In genomic region chr2:236127010-236127409, GRCh38 we compare ENCODE assay signal across 33 cellular contexts. TPM values are rescaled to one million over a fixed set of nuclear protein-coding genes. Genes with fewer than 3 reads are reported as not detected.
"Had no signal": no experiment of that assay in that cellular context is flagged by ENCODE, and none has a peak within 500 bp of the region (broad histone marks: within the 10 kb centered on the region; RNA-seq: fewer than 3 reads in every experiment).

No MANE protein-coding gene starts in this region.

- H3K27me3 ChIP-seq: MG63, SJCRH30 had no signal

- DNase-seq: activated CD4-positive, alpha-beta memory T cell treated with anti-CD3 and anti-CD28 coated beads for 36 hours; activated CD4-positive, alpha-beta T cell treated with anti-CD3 and anti-CD28 coated beads for 36 hours; activated CD4-positive, alpha-beta T cell treated with anti-CD3 and anti-CD28 coated beads, Interleukin-2, amount 50 U/mL, for 1 hour; activated CD8-positive, alpha-beta memory T cell treated with anti-CD3 and anti-CD28 coated beads, Interleukin-2, amount 50 U/mL, for 4 hours; activated gamma-delta T cell treated with Interleukin-2 at 50 U/mL for 16 hours; activated naive CD4-positive, alpha-beta T cell treated with anti-CD3 and anti-CD28 coated beads for 36 hours; activated naive CD8-positive, alpha-beta T cell treated with anti-CD3 and anti-CD28 coated beads, Interleukin-2, amount 50 U/mL, for 24 hours; activated T-cell treated with anti-CD3 and anti-CD28 coated beads for 4 hours; activated T-cell treated with anti-CD3 and anti-CD28 coated beads, Interleukin-2, amount 50 U/mL, for 4 hours; anterior cingulate cortex; caudate nucleus; Kasumi-1; KG1; MG63; NCI-H1048; NCI-H1436 treated with DMSO at 0.1 percent for 48 hours; NCI-H1694 treated with DMSO at 0.1 percent for 48 hours; NCI-H2029; NCI-H345; NCI-H510A; NCI-H526; NCI-H748 treated with DMSO at 0.1 percent for 48 hours; NK-92 treated with Interleukin-12 subunit alpha and Interleukin-12 subunit beta, amount 100 ng/mL, for 24 hours; SHP77; SJCRH30; T1000; WERI-Rb-1 had no signal

- H3K9me3 Mint-ChIP-seq: activated CD4-positive, alpha-beta memory T cell treated with anti-CD3 and anti-CD28 coated beads for 36 hours; activated naive CD4-positive, alpha-beta T cell treated with anti-CD3 and anti-CD28 coated beads for 36 hours; activated naive CD8-positive, alpha-beta T cell treated with anti-CD3 and anti-CD28 coated beads, Interleukin-2, amount 50 U/mL, for 24 hours; activated T-cell treated with anti-CD3 and anti-CD28 coated beads, Interleukin-2, amount 50 U/mL, for 4 hours; brain had no signal

- H3K27me3 Mint-ChIP-seq: activated CD4-positive, alpha-beta memory T cell treated with anti-CD3 and anti-CD28 coated beads for 36 hours; activated naive CD8-positive, alpha-beta T cell; activated naive CD8-positive, alpha-beta T cell treated with anti-CD3 and anti-CD28 coated beads, Interleukin-2, amount 50 U/mL, for 24 hours had no signal

- H3K27ac Mint-ChIP-seq: activated CD4-positive, alpha-beta memory T cell treated with anti-CD3 and anti-CD28 coated beads for 36 hours; activated CD4-positive, alpha-beta T cell treated with anti-CD3 and anti-CD28 coated beads for 36 hours; activated naive CD4-positive, alpha-beta T cell treated with anti-CD3 and anti-CD28 coated beads for 36 hours; activated naive CD8-positive, alpha-beta T cell; activated naive CD8-positive, alpha-beta T cell treated with anti-CD3 and anti-CD28 coated beads, Interleukin-2, amount 50 U/mL, for 24 hours had no signal

- H3K36me3 Mint-ChIP-seq: activated CD4-positive, alpha-beta memory T cell treated with anti-CD3 and anti-CD28 coated beads for 36 hours; activated naive CD8-positive, alpha-beta T cell had no signal

- H3K4me3 Mint-ChIP-seq: activated CD4-positive, alpha-beta memory T cell treated with anti-CD3 and anti-CD28 coated beads for 36 hours; activated CD4-positive, alpha-beta T cell treated with anti-CD3 and anti-CD28 coated beads for 36 hours; activated naive CD4-positive, alpha-beta T cell treated with anti-CD3 and anti-CD28 coated beads for 36 hours; activated naive CD8-positive, alpha-beta T cell; activated naive CD8-positive, alpha-beta T cell treated with anti-CD3 and anti-CD28 coated beads, Interleukin-2, amount 50 U/mL, for 24 hours; activated T-cell treated with anti-CD3 and anti-CD28 coated beads, Interleukin-2, amount 50 U/mL, for 4 hours; brain had no signal

- H3K4me3 ChIP-seq: MG63, SJCRH30, SK-N-MC had no signal

- H3K36me3 ChIP-seq: MG63 had no signal

- H3K4me1 Mint-ChIP-seq: activated CD4-positive, alpha-beta T cell treated with anti-CD3 and anti-CD28 coated beads for 36 hours; activated naive CD8-positive, alpha-beta T cell treated with anti-CD3 and anti-CD28 coated beads, Interleukin-2, amount 50 U/mL, for 24 hours had no signal

- H3K9me3 ChIP-seq: MG63, SJCRH30 had no signal

- H3K27ac ChIP-seq: SJCRH30, SK-N-MC, WERI-Rb-1 had no signal

RNA-seq across cellular contexts. Expression of gene GBX2, which starts 41.2 kb away (rescaled TPM):
- total RNA-seq: activated CD4-positive, alpha-beta memory T cell treated with anti-CD3 and anti-CD28 coated beads for 36 hours; activated CD4-positive, alpha-beta T cell treated with anti-CD3 and anti-CD28 coated beads for 36 hours; activated naive CD4-positive, alpha-beta T cell treated with anti-CD3 and anti-CD28 coated beads for 36 hours; activated T-cell treated with anti-CD3 and anti-CD28 coated beads, Interleukin-2, amount 50 U/mL, for 4 hours; bronchial epithelial cell; T-helper 1 cell treated with Interleukin-12 subunit alpha and Interleukin-12 subunit beta and Interleukin-4 antibody, amounts not matched to agents 30 ng/mL and 1 ng/mL, for 36 hours; T-helper 2 cell treated with Interferon-gamma antibody and Interleukin-4, amounts not matched to agents 100 ng/mL and 5 ng/mL, for 36 hours had no signal
